ENCODE assay signal across 26 cellular contexts in the genomic region with DNA sequence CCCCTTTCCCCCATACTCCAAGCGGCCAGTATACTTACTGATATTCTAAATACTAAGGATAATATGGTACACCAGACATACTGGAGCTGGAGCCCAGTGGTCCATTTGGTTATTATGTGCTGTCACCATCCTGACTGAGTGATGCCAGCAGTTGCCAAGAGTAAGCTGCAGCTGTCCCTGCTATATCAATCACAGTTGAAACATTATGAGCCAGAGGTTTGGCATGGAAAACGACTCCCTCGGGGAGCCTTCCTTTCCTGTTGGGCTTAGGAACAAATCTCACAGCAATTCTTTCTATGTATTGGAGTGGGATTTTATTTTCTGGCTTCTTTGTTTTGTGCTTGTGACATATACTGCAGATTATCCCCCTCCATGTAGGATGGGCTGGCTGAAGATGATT. TPM values are rescaled to one million over a fixed set of nuclear protein-coding genes. Genes with fewer than 3 reads are reported as not detected.
"Had no signal": no experiment of that assay in that cellular context is flagged by ENCODE, and none has a peak within 500 bp of the region (broad histone marks: within the 10 kb centered on the region; RNA-seq: fewer than 3 reads in every experiment).

No MANE protein-coding gene starts in this region.

- H3K9me3 ChIP-seq: breast epithelium, esophagus muscularis mucosa, heart right ventricle, lower lobe of right lung, mucosa of descending colon, spleen, upper lobe of left lung had no signal

- H3K4me1 ChIP-seq: breast epithelium, lower lobe of right lung had no signal

- H3K27ac Mint-ChIP-seq: activated CD4-positive, alpha-beta memory T cell treated with anti-CD3 and anti-CD28 coated beads for 36 hours; activated naive CD8-positive, alpha-beta T cell treated with anti-CD3 and anti-CD28 coated beads, Interleukin-2, amount 10 ng/mL, durations not matched to agents 7 days and 5 days; naive thymus-derived CD4-positive, alpha-beta T cell; T-helper 17 cell had no signal

- H3K9me3 Mint-ChIP-seq: activated CD4-positive, alpha-beta memory T cell treated with anti-CD3 and anti-CD28 coated beads for 36 hours; activated naive CD8-positive, alpha-beta T cell treated with anti-CD3 and anti-CD28 coated beads, Interleukin-2, amount 10 ng/mL, durations not matched to agents 7 days and 5 days; central memory CD8-positive, alpha-beta T cell; naive thymus-derived CD4-positive, alpha-beta T cell; neural crest cell had no signal

- H3K4me3 Mint-ChIP-seq: activated CD4-positive, alpha-beta memory T cell treated with anti-CD3 and anti-CD28 coated beads for 36 hours; activated naive CD8-positive, alpha-beta T cell treated with anti-CD3 and anti-CD28 coated beads, Interleukin-2, amount 10 ng/mL, durations not matched to agents 7 days and 5 days; central memory CD8-positive, alpha-beta T cell; naive thymus-derived CD4-positive, alpha-beta T cell; neural crest cell; T-helper 17 cell had no signal

- H3K27me3 ChIP-seq: breast epithelium, dorsolateral prefrontal cortex, esophagus muscularis mucosa, heart right ventricle, spleen, upper lobe of left lung had no signal

- H3K4me3 ChIP-seq: breast epithelium, dorsolateral prefrontal cortex, esophagus muscularis mucosa, heart right ventricle, lower lobe of right lung, mucosa of descending colon, spleen, upper lobe of left lung had no signal

- H3K27me3 Mint-ChIP-seq: activated CD4-positive, alpha-beta memory T cell treated with anti-CD3 and anti-CD28 coated beads for 36 hours; activated naive CD8-positive, alpha-beta T cell treated with anti-CD3 and anti-CD28 coated beads, Interleukin-2, amount 10 ng/mL, durations not matched to agents 7 days and 5 days; central memory CD8-positive, alpha-beta T cell; naive thymus-derived CD4-positive, alpha-beta T cell; T-helper 17 cell had no signal

- ATAC-seq: heart right ventricle; lower lobe of right lung; mucosa of descending colon; naive thymus-derived CD4-positive, alpha-beta T cell; sciatic nerve; T-helper 17 cell had no signal

- DNase-seq: activated CD4-positive, alpha-beta memory T cell treated with anti-CD3 and anti-CD28 coated beads for 36 hours; activated CD4-positive, alpha-beta T cell treated with anti-CD3 and anti-CD28 coated beads for 48 hours; activated CD4-positive, CD25-positive, alpha-beta regulatory T cell; activated naive CD4-positive, alpha-beta T cell treated with Interleukin-2 at 50 U/mL for 16 hours; activated naive CD8-positive, alpha-beta T cell treated with anti-CD3 and anti-CD28 coated beads, Interleukin-2, amount 10 ng/mL, durations not matched to agents 7 days and 5 days; activated T-cell treated with anti-CD3 and anti-CD28 coated beads, Interleukin-2, amount 50 U/mL, for 48 hours; amniotic stem cell; dorsolateral prefrontal cortex; heart right ventricle; islet precursor cell; left cardiac atrium; lower lobe of right lung; mesendoderm; mucosa of descending colon; naive thymus-derived CD4-positive, alpha-beta T cell; posterior cingulate gyrus; spleen; stimulated activated CD4-positive, alpha-beta T cell treated with anti-CD3 and anti-CD28 coated beads, Interleukin-4, amount 100 ng/mL, for 1 hour; stimulated activated naive CD4-positive, alpha-beta T cell; T-helper 17 cell; upper lobe of left lung had no signal

- H3K27ac ChIP-seq: breast epithelium, esophagus muscularis mucosa, heart right ventricle, lower lobe of right lung, spleen, upper lobe of left lung had no signal

- H3K36me3 Mint-ChIP-seq: naive thymus-derived CD4-positive, alpha-beta T cell had no signal

- H3K36me3 ChIP-seq: breast epithelium, lower lobe of right lung, spleen, upper lobe of left lung had no signal

- H3K4me1 Mint-ChIP-seq: central memory CD8-positive, alpha-beta T cell; neural crest cell; T-helper 17 cell had no signal

RNA-seq across cellular contexts. Expression of a gene that starts 32.6 kb away (rescaled TPM):
- polyA plus RNA-seq: naive thymus-derived CD4-positive, alpha-beta T cell had no signal

RNA-seq across cellular contexts. Expression of a gene that starts 35.5 kb away (rescaled TPM):
- total RNA-seq: breast epithelium, heart right ventricle, left cardiac atrium, mucosa of descending colon had no signal
